8 cellular contexts compared by ENCODE assay signal in genomic region chr10:125161570-125162139, GRCh38. TPM values are rescaled to one million over a fixed set of nuclear protein-coding genes. Genes with fewer than 3 reads are reported as not detected.
DNase-seq lines count a peak whose midpoint lies in the region; ATAC-seq, FAIRE-seq and TF ChIP-seq lines count a peak whose summit lies in the region.

No MANE protein-coding gene starts in this region.

- H2AFZ ChIP-seq in keratinocyte (ENCODE audit: control insufficient read depth, low read length) (peak overlapping the region; percentile 27), OCI-LY7 (ENCODE audit: low read length) (no peak overlapping the region)

- intact Hi-C loops in OCI-LY7 (cut with micrococcal nuclease; ENCODE audit: unreplicated experiment) = no loop called here

- H3K4me1 ChIP-seq in keratinocyte (ENCODE audit: control insufficient read depth, extremely low read depth, insufficient read depth, low read length) (peaks cover 11% of the 10 kb centered on the region), subcutaneous abdominal adipose tissue (ENCODE audit: control insufficient read depth in 5 of 5, insufficient read depth in 5 of 5, low read length in 5 of 5) (peaks cover 0 to 34% (median 28%) of the 10 kb centered on the region in 5 donors), OCI-LY7 (ENCODE audit: insufficient read depth, low read length, poor library complexity, severe bottlenecking) (no peaks in the 10 kb centered on the region)

- no peak for FAIRE-seq in keratinocyte (lab: Jason Lieb, UNC)

- DNase-seq in activated T-cell treated with anti-CD3 and anti-CD28 coated beads, Interleukin-2, amount 50 U/mL, for 4 hours = no peak
- no peak for DNase-seq in activated T-cell treated with anti-CD3 and anti-CD28 coated beads, Interleukin-2, amount 50 U/mL, for 1 hour
- DNase-seq in brain microvascular endothelial cell = no peak
- no peak for DNase-seq in keratinocyte (ENCODE audit: low read depth, low spot score)
- no peak for DNase-seq in stimulated activated naive CD4-positive, alpha-beta T cell (lab: John Stamatoyannopoulos, UW)
- no peak for DNase-seq in OCI-LY7 (ENCODE audit: low spot score)

- dilution Hi-C loops in keratinocyte (cut with MboI; ENCODE audit: extremely low pct_ligation_motif_present, low sequenced_read_pairs) = no loop called here

- no peaks in the 10 kb centered on the region for H3K9me1 ChIP-seq in keratinocyte (ENCODE audit: control insufficient read depth, extremely low read depth, insufficient read depth, low read length)

- H3K27me3 Mint-ChIP-seq in activated T-cell treated with anti-CD3 and anti-CD28 coated beads, Interleukin-2, amount 50 U/mL, for 4 hours (ENCODE audit: low read depth) = peaks cover 37% of the 10 kb centered on the region

- H3K9ac ChIP-seq in keratinocyte (ENCODE audit: control insufficient read depth, extremely low read depth, insufficient read depth, low read length) = peak overlapping the region; percentile 73
- peak overlapping the region in 4 of 5 donors; percentile 46 to 68 (median 63) for H3K9ac ChIP-seq in subcutaneous abdominal adipose tissue (ENCODE audit: low read length in 5 of 5)

- H3K4me3 ChIP-seq in brain microvascular endothelial cell (ENCODE audit: low read depth, low read length) = peak overlapping the region; percentile 61
- peak overlapping the region; percentile 69 to 74 (median 73) for H3K4me3 ChIP-seq in keratinocyte (ENCODE audit: control insufficient read depth in 2 of 3, extremely low read depth in 1 of 3, insufficient read depth in 2 of 3, low read depth in 1 of 3, low read length in 3 of 3)
- peak overlapping the region in 4 of 5 donors; percentile 67 to 76 (median 70) for H3K4me3 ChIP-seq in subcutaneous abdominal adipose tissue (ENCODE audit: low read depth in 1 of 5, low read length in 5 of 5)
- no peak overlapping the region for H3K4me3 ChIP-seq in OCI-LY7 (ENCODE audit: low read depth, low read length, poor library complexity, severe bottlenecking)

- H3K9me3 Mint-ChIP-seq in activated T-cell treated with anti-CD3 and anti-CD28 coated beads, Interleukin-2, amount 50 U/mL, for 4 hours = no peaks in the 10 kb centered on the region

- POLR2A ChIA-PET in OCI-LY7 (lab: Charles Lee) = no interaction called here

- TF ChIP-seq CTCF in brain microvascular endothelial cell (IDR thresholded peaks at IDR 0.05; ENCODE audit: low read depth, low read length, missing control alignments) (no peak), keratinocyte (optimal IDR thresholded peaks at IDR 0.05 in 1 of 3, IDR thresholded peaks at IDR 0.05 in 1 of 3, conservative IDR thresholded peaks at IDR 0.05 in 1 of 3; ENCODE audit: extremely low read depth in 1 of 3, insufficient read depth in 2 of 3, low read length in 3 of 3) (peak in 2 of 3 experiments; percentile 51 to 54), OCI-LY7 (conservative IDR thresholded peaks at IDR 0.05; ENCODE audit: low read length) (no peak)

- H3K4me2 ChIP-seq in keratinocyte (ENCODE audit: control insufficient read depth, extremely low read depth, insufficient read depth, low read depth, low read length) = peak overlapping the region; percentile 63
- H3K4me2 ChIP-seq in OCI-LY7 (ENCODE audit: low read length) = no peak overlapping the region

- H3K36me3 ChIP-seq in brain microvascular endothelial cell (replicated peaks) (no peaks in the 10 kb centered on the region), keratinocyte (ENCODE audit: control insufficient read depth in 2 of 2, extremely low read depth in 1 of 2, insufficient read depth in 2 of 2, low read length in 2 of 2) (no peaks in the 10 kb centered on the region), subcutaneous abdominal adipose tissue (ENCODE audit: control insufficient read depth in 5 of 5, insufficient read depth in 5 of 5, low read length in 5 of 5) (no peaks in the 10 kb centered on the region), OCI-LY7 (ENCODE audit: insufficient read depth, low read length) (no peaks in the 10 kb centered on the region)

- no peaks in the 10 kb centered on the region for H3K36me3 Mint-ChIP-seq in activated T-cell treated with anti-CD3 and anti-CD28 coated beads, Interleukin-2, amount 50 U/mL, for 4 hours (ENCODE audit: insufficient read depth)

- H3K79me2 ChIP-seq in keratinocyte (ENCODE audit: control insufficient read depth, insufficient read depth, low read length) = peaks cover 29% of the 10 kb centered on the region
- no peaks in the 10 kb centered on the region for H3K79me2 ChIP-seq in OCI-LY7 (ENCODE audit: insufficient read depth, low read depth, low read length)

- H3K9me3 ChIP-seq in keratinocyte (ENCODE audit: control insufficient read depth, low read depth, low read length) (no peaks in the 10 kb centered on the region), subcutaneous abdominal adipose tissue (ENCODE audit: control insufficient read depth in 5 of 5, low read length in 5 of 5) (no peaks in the 10 kb centered on the region), OCI-LY7 (ENCODE audit: low read length) (no peaks in the 10 kb centered on the region)

- CTCF ChIA-PET in OCI-LY7 (lab: Charles Lee; ENCODE audit: unreplicated experiment) = no interaction called here

- no peaks in the 10 kb centered on the region for H3K9me2 ChIP-seq in OCI-LY7 (ENCODE audit: insufficient read depth, low read length)

- BruUV-seq in OCI-LY7 (replicated peaks; lab: Mats Ljungman, UMichigan) = no TSS peak

- H3K27ac ChIP-seq in brain microvascular endothelial cell (peak overlapping the region; percentile 89), keratinocyte (ENCODE audit: control insufficient read depth, insufficient read depth, low read length) (peak overlapping the region; percentile 66), subcutaneous abdominal adipose tissue (ENCODE audit: low read depth, low read length) (peak overlapping the region; percentile 67), OCI-LY7 (ENCODE audit: low read depth, low read length, poor library complexity, severe bottlenecking) (no peak overlapping the region)

- no peaks in the 10 kb centered on the region for H3K27me3 ChIP-seq in brain microvascular endothelial cell (replicated peaks)
- no peaks in the 10 kb centered on the region for H3K27me3 ChIP-seq in keratinocyte (ENCODE audit: control insufficient read depth, extremely low read depth, insufficient read depth, low read length)
- H3K27me3 ChIP-seq in subcutaneous abdominal adipose tissue (ENCODE audit: control insufficient read depth in 5 of 5, insufficient read depth in 4 of 5, low read length in 5 of 5) = no peaks in the 10 kb centered on the region

- H3K4me1 Mint-ChIP-seq in activated T-cell treated with anti-CD3 and anti-CD28 coated beads, Interleukin-2, amount 50 U/mL, for 4 hours (ENCODE audit: low read depth) = peaks cover 4% of the 10 kb centered on the region

- in situ Hi-C loops in brain microvascular endothelial cell (cut with HindIII; ENCODE audit: low pct_ligation_motif_present, low sequenced_read_pairs) = no loop called here

- ATAC-seq in activated T-cell treated with anti-CD3 and anti-CD28 coated beads, Interleukin-2, amount 50 U/mL, for 4 hours = peak in 1 of 2 donors; percentile 44
- no peak for ATAC-seq in HG02759 (IDR thresholded peaks at IDR 0.05; ENCODE audit: unreplicated experiment)

- no peaks in the 10 kb centered on the region for H4K20me1 ChIP-seq in keratinocyte (ENCODE audit: control insufficient read depth, extremely low read depth, insufficient read depth, low read length)
- no peaks in the 10 kb centered on the region; the same call in 1 of the 2 replicates for H4K20me1 ChIP-seq in OCI-LY7 (ENCODE audit: insufficient read depth, low read length)

- peak overlapping the region; percentile 24 for H3K4me3 Mint-ChIP-seq in activated T-cell treated with anti-CD3 and anti-CD28 coated beads, Interleukin-2, amount 50 U/mL, for 4 hours

RNA-seq across cellular contexts. Expression of gene CTBP2, which starts 1.3 kb away (rescaled TPM):
- 1 to 10 TPM; 1.0 to 1.4 (median 1.3) TPM for total RNA-seq in activated T-cell treated with anti-CD3 and anti-CD28 coated beads, Interleukin-2, amount 50 U/mL, for 4 hours
- polyA plus RNA-seq in keratinocyte = 64.4 to 116 TPM (median 76.0 TPM) in 3 replicates
- polyA plus RNA-seq in keratinocyte (2011; ENCODE audit: low read depth) = 23.8 TPM
- 65.8 and 80.6 TPM in 2 replicates for polyA plus RNA-seq in keratinocyte (2011; cell fraction: cytosol; rRNA removed)
- 92.7 and 95.9 TPM in 2 replicates for polyA plus RNA-seq in keratinocyte (2011; cell fraction: nucleus; rRNA removed)
- 37.8 and 86.0 TPM in 2 replicates for polyA plus RNA-seq in keratinocyte (2012; ENCODE audit: low replicate concordance)
- polyA minus RNA-seq in keratinocyte = 78.7 to 223 TPM (median 113 TPM) in 3 replicates
- 139 TPM for polyA minus RNA-seq in keratinocyte (2011; cell fraction: cytosol; rRNA and poly(A)+ RNA removed)
- 72.5 and 86.6 TPM in 2 replicates for polyA minus RNA-seq in keratinocyte (2011; cell fraction: nucleus; rRNA and poly(A)+ RNA removed)
- not detected in 2 replicates for total RNA-seq in OCI-LY7 (2014; rRNA removed; shearing (Covaris generic))
- total RNA-seq in OCI-LY7 (2022) = not detected in 2 replicates

Comparison
In these comparisons a context has a peak if more than half of its experiments do, and no peak if none do; other contexts are left out.
1. CTCF ChIP-seq: peak in keratinocyte (2 of 3); none in brain microvascular endothelial cell (single experiment) and OCI-LY7 (single experiment).